In the genomic region with DNA sequence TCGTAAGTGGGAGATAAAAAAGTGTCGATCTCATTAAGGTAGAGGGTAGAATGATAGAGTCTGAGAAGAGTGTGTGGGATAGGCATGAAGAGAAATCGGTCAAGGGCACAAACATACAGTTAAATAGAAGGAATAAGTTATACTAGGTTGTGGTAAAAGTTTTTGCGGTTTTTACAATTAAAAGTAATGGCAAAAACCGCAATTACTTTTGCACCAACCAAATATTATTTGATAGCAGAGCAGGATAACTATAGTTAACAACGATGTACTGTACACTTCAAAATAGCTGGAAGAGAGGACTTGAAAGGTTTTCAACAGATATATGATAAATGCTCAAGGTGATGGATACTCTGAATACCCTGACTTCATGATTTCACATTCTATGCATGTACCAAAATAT, we compare ENCODE assay signal across 9 cellular contexts.
"Had no signal": no experiment of that assay in that cellular context is flagged by ENCODE, and none has a peak within 500 bp of the region (broad histone marks: within the 10 kb centered on the region; RNA-seq: fewer than 3 reads in every experiment).

No MANE protein-coding gene starts in this region.

- H3K27ac ChIP-seq: HL-60 had no signal

- ATAC-seq: GM23338 had no signal

- H3K4me3 ChIP-seq: GM23338 had no signal

- H3K4me2 ChIP-seq: GM23338 had no signal

- FAIRE-seq: H1, H54 had no signal

- DNase-seq: H9, HCEC 1CT, HFFc6, Kasumi-1, KG1 had no signal

- H2AFZ ChIP-seq: GM23338 had no signal
